ENCODE assay signal across 8 cellular contexts in genomic region chr14:90330203-90331196, GRCh38. TPM values are rescaled to one million over a fixed set of nuclear protein-coding genes. Genes with fewer than 3 reads are reported as not detected.
DNase-seq lines count a peak whose midpoint lies in the region; ATAC-seq and TF ChIP-seq lines count a peak whose summit lies in the region.

No MANE protein-coding gene starts in this region.

- TF ChIP-seq CTCF in cardiac muscle cell (IDR thresholded peaks at IDR 0.05; ENCODE audit: low read depth, low read length) (no peak), ascending aorta (IDR thresholded peaks at IDR 0.05) (no peak), lung (IDR thresholded peaks at IDR 0.05; ENCODE audit: control extremely low read depth, extremely low read depth) (no peak), transverse colon (IDR thresholded peaks at IDR 0.05) (no peak)

- no peak for TF ChIP-seq POLR2A in transverse colon (IDR thresholded peaks at IDR 0.05)

- intact Hi-C loops in left ventricle myocardium superior (cut with micrococcal nuclease) (no loop called here), ascending aorta (cut with DNase I) (loop anchor here (5.0 kb wide), 2 partner anchors 67 to 487 kb away; partner anchors contain the start of genes CALM1 and TTC7B), transverse colon (cut with DNase I; ENCODE audit: low total_unique reads) (no loop called here)

- H3K27me3 ChIP-seq in cardiac muscle cell: peaks cover 20% of the 10 kb centered on the region
- no peaks in the 10 kb centered on the region for H3K27me3 ChIP-seq in ascending aorta
- H3K27me3 ChIP-seq in lung (ENCODE audit: control insufficient read depth, insufficient read depth): no peaks in the 10 kb centered on the region
- H3K27me3 ChIP-seq in transverse colon: no peaks in the 10 kb centered on the region

- no peak for TF ChIP-seq EP300 in transverse colon (IDR thresholded peaks at IDR 0.05; ENCODE audit: low read depth)

- in situ Hi-C loops in transverse colon (cut with MboI; ENCODE audit: low pct_ligation_motif_present in 1 of 4, low pct_unique_long_range_greater_than_20kb in 1 of 4, low sequenced_read_pairs in 3 of 4): no loop called here

- no peak overlapping the region for H3K27ac ChIP-seq in cardiac muscle cell
- H3K27ac ChIP-seq in ascending aorta: peak overlapping the region in 1 of 2 donors; percentile 83
- no peak overlapping the region for H3K27ac ChIP-seq in lung (ENCODE audit: low read depth in 1 of 2, low read length in 1 of 2)
- H3K27ac ChIP-seq in transverse colon: peak overlapping the region; percentile 82 to 94 (median 86)

- peak overlapping the region; percentile 44 for H3K4me3 ChIP-seq in cardiac muscle cell
- peak overlapping the region; percentile 70 to 81 for H3K4me3 ChIP-seq in ascending aorta
- peak overlapping the region; percentile 57 for H3K4me3 ChIP-seq in lung
- peak overlapping the region in 3 of 4 donors; percentile 55 to 96 (median 58) for H3K4me3 ChIP-seq in transverse colon

- no peaks in the 10 kb centered on the region for H3K36me3 ChIP-seq in cardiac muscle cell
- H3K36me3 ChIP-seq in ascending aorta: no peaks in the 10 kb centered on the region
- H3K36me3 ChIP-seq in lung (ENCODE audit: control insufficient read depth in 2 of 2, insufficient read depth in 2 of 2, low read length in 2 of 2): no peaks in the 10 kb centered on the region
- H3K36me3 ChIP-seq in transverse colon: no peaks in the 10 kb centered on the region

- DNase-seq in cardiac muscle cell (ENCODE audit: low read depth in 1 of 2, low spot score in 1 of 2) (no peak), left ventricle myocardium superior (no peak), ascending aorta (ENCODE audit: low spot score in 2 of 2) (no peak), lung (ENCODE audit: low spot score) (no peak), transverse colon (no peak), NCI-H510A treated with DMSO at 0.1 percent for 48 hours (lab: John Stamatoyannopoulos, UW) (no peak), NOMO-1 (lab: John Stamatoyannopoulos, UW; ENCODE audit: unreplicated experiment in 2 of 2) (no peak)

- ATAC-seq in left ventricle myocardium superior (no peak), lung (ENCODE audit: insufficient read depth, low FRiP score) (no peak), HG03571 (IDR thresholded peaks at IDR 0.05; ENCODE audit: unreplicated experiment) (no peak)

- H3K4me1 ChIP-seq in cardiac muscle cell (ENCODE audit: low read depth): no peaks in the 10 kb centered on the region
- peaks cover 0 to 3% of the 10 kb centered on the region in 2 donors for H3K4me1 ChIP-seq in ascending aorta
- peaks cover 4 to 9% of the 10 kb centered on the region in 2 donors for H3K4me1 ChIP-seq in lung (ENCODE audit: control insufficient read depth in 2 of 2, insufficient read depth in 2 of 2, low read length in 2 of 2)
- peaks cover 9 to 24% (median 10%) of the 10 kb centered on the region in 4 donors for H3K4me1 ChIP-seq in transverse colon

- H3K9me3 ChIP-seq in cardiac muscle cell (ENCODE audit: low read depth) (no peaks in the 10 kb centered on the region), ascending aorta (no peaks in the 10 kb centered on the region), lung (ENCODE audit: control insufficient read depth in 2 of 2, insufficient read depth in 1 of 2, low read length in 1 of 2) (no peaks in the 10 kb centered on the region), transverse colon (no peaks in the 10 kb centered on the region)

- WGBS in lung, 2 donors: 95 to 97% methylated on average over 15 of the region's 15 CpGs
- 90 to 93% methylated on average over 8 to 15 of the region's 15 CpGs for WGBS in transverse colon (ENCODE audit: low coverage in 1 of 2), 2 donors

RNA-seq across cellular contexts. Expression of gene NRDE2, which starts 1.2 kb away (rescaled TPM):
- total RNA-seq in cardiac muscle cell: 6.8 and 13.1 TPM in 2 replicates
- polyA plus RNA-seq in cardiac muscle cell: 7.9 and 8.7 TPM in 2 replicates
- total RNA-seq in left ventricle myocardium superior: 11.8 TPM
- 9.2 TPM for total RNA-seq in ascending aorta
- total RNA-seq in lung: 10 to 100 TPM; 18.9 to 21.0 TPM
- polyA plus RNA-seq in lung: 1 to 10 TPM; 7.0 to 7.7 TPM
- total RNA-seq in transverse colon: 10 to 100 TPM; 18.6 to 26.9 (median 21.0) TPM

Comparison
In these comparisons a context has a peak if more than half of its experiments do, and no peak if none do; other contexts are left out.
1. H3K27ac ChIP-seq: peak in transverse colon (4 of 4); none in cardiac muscle cell (single experiment) and lung (0 of 2).
2. Peak in every context shown above with its lines, with median percentiles within 50 percentile points of each other: H3K4me3 ChIP-seq.